Comparison of ENCODE assay signal across 19 cellular contexts in genomic region chr12:112463478-112463877, GRCh38. TPM values are rescaled to one million over a fixed set of nuclear protein-coding genes. Genes with fewer than 3 reads are reported as not detected.
DNase-seq lines count a peak whose midpoint lies in the region; ATAC-seq and TF ChIP-seq lines count a peak whose summit lies in the region.
"Had no signal": no experiment of that assay in that cellular context is flagged by ENCODE, and none has a peak within 500 bp of the region (broad histone marks: within the 10 kb centered on the region; RNA-seq: fewer than 3 reads in every experiment).

No MANE protein-coding gene starts in this region.

- intact Hi-C loops in PC-3 (cut with micrococcal nuclease): no loop called here

- in situ Hi-C loops in GM13977 (cut with MboI; ENCODE audit: low pct_unique_long_range_greater_than_20kb, low sequenced_read_pairs, unreplicated experiment): no loop called here

- peaks cover 28% of the 10 kb centered on the region for H3K4me1 Mint-ChIP-seq in central memory CD8-positive, alpha-beta T cell

- H3K4me3 Mint-ChIP-seq in central memory CD8-positive, alpha-beta T cell: no peak overlapping the region
- H3K4me3 Mint-ChIP-seq: endodermal cell, GM23338, type B pancreatic cell had no signal

- CTCF ChIA-PET in PC-3 (lab: Charles Lee): no interaction called here

- no peak overlapping the region for H3K4me3 ChIP-seq in PC-3 (ENCODE audit: low read length)
- H3K4me3 ChIP-seq: GM23338 had no signal

- ATAC-seq in GM19463 (IDR thresholded peaks at IDR 0.05; ENCODE audit: unreplicated experiment) (peak; percentile 44), PC-3 (no peak), GM19397 (IDR thresholded peaks at IDR 0.05; ENCODE audit: unreplicated experiment) (no peak)
- ATAC-seq in central memory CD8-positive, alpha-beta T cell (replicated peaks; ENCODE audit: extremely low read depth, poor library complexity, severe bottlenecking): no peak
- ATAC-seq: activated CD4-positive, CD25-positive, alpha-beta regulatory T cell treated with anti-CD3 and anti-CD28 coated beads, Interleukin-2, amount 50 U/mL, for 24 hours; GM23338 had no signal

- H3K9me3 ChIP-seq in PC-3 (ENCODE audit: low read length): no peaks in the 10 kb centered on the region

- no peak overlapping the region for H3K4me2 ChIP-seq in PC-3 (ENCODE audit: low read length)
- H3K4me2 ChIP-seq: GM23338 had no signal

- H3K36me3 ChIP-seq in PC-3 (ENCODE audit: low read depth, low read length): peaks cover 16% of the 10 kb centered on the region

- no peaks in the 10 kb centered on the region for H3K79me2 ChIP-seq in PC-3 (ENCODE audit: low read length)

- H3K27ac ChIP-seq in PC-3 (ENCODE audit: low read length): no peak overlapping the region

- POLR2A ChIA-PET in PC-3 (lab: Charles Lee; ENCODE audit: unreplicated experiment): interaction anchor here (0.5 kb wide), 1 partner anchor 391 kb away, joined by 4 read pairs; no protein-coding TSS in a partner anchor

- no peaks in the 10 kb centered on the region for H3K9me2 ChIP-seq in PC-3 (replicated peaks; ENCODE audit: low read length)

- H3K36me3 Mint-ChIP-seq in central memory CD8-positive, alpha-beta T cell (ENCODE audit: insufficient read depth): peaks cover 18% of the 10 kb centered on the region

- no peak for TF ChIP-seq CTCF in GM13977 (IDR thresholded peaks at IDR 0.05; ENCODE audit: extremely low read depth, insufficient read depth, missing control alignments)
- no peak for TF ChIP-seq CTCF in PC-3 (conservative IDR thresholded peaks at IDR 0.05; ENCODE audit: low read depth, low read length)

- no peaks in the 10 kb centered on the region for H3K4me1 ChIP-seq in PC-3 (ENCODE audit: insufficient read depth, low read length)

- no peak overlapping the region for H2AFZ ChIP-seq in PC-3 (ENCODE audit: low read length)
- H2AFZ ChIP-seq: GM23338 had no signal

- no peaks in the 10 kb centered on the region for H3K9me3 Mint-ChIP-seq in central memory CD8-positive, alpha-beta T cell
- H3K9me3 Mint-ChIP-seq: endodermal cell, GM23338, type B pancreatic cell had no signal

- DNase-seq in GM13977 (ENCODE audit: low spot score) (peak; percentile 29), NAMALWA (ENCODE audit: low spot score) (peak; percentile 9), PC-3 (no peak), T-helper 9 cell (no peak), pons (ENCODE audit: low spot score) (no peak)
- DNase-seq in central memory CD8-positive, alpha-beta T cell (ENCODE audit: low spot score in 2 of 2): no peak
- DNase-seq: activated gamma-delta T cell treated with Interleukin-2 at 50 U/mL for 16 hours; aorta; Calu3; endodermal cell; Karpas-422; NCI-H146; NCI-H446; stimulated activated naive CD4-positive, alpha-beta T cell had no signal

- H3K9ac ChIP-seq in PC-3 (ENCODE audit: low read length): no peak overlapping the region

- no peaks in the 10 kb centered on the region for H3K27me3 Mint-ChIP-seq in central memory CD8-positive, alpha-beta T cell
- H3K27me3 Mint-ChIP-seq: type B pancreatic cell had no signal

- H4K20me1 ChIP-seq in PC-3 (ENCODE audit: low read length): no peaks in the 10 kb centered on the region

- no peaks in the 10 kb centered on the region for H3K27me3 ChIP-seq in PC-3 (ENCODE audit: low read length)

- H3F3A ChIP-seq in PC-3 (ENCODE audit: low read length, unreplicated experiment): no peaks in the 10 kb centered on the region

- BruUV-seq in PC-3 (replicated peaks; lab: Mats Ljungman, UMichigan): no TSS peak

- peak overlapping the region; percentile 35 for H3K27ac Mint-ChIP-seq in central memory CD8-positive, alpha-beta T cell (ENCODE audit: low read depth)
- H3K27ac Mint-ChIP-seq: endodermal cell, GM23338, type B pancreatic cell had no signal

RNA-seq across cellular contexts. Expression of gene PTPN11, which starts 44.7 kb away (rescaled TPM):
- 121 and 137 TPM in 2 replicates for total RNA-seq in PC-3 (2014; rRNA removed)

RNA-seq across cellular contexts. Expression of gene RPL6, which starts 54.1 kb away (rescaled TPM):
- 1,342 and 1,509 TPM in 2 replicates for total RNA-seq in PC-3 (2014; rRNA removed)

Comparison
In these comparisons a context has a peak if more than half of its experiments do, and no peak if none do; other contexts are left out.
1. DNase-seq: peak in GM13977 (single experiment) and NAMALWA (single experiment); none in central memory CD8-positive, alpha-beta T cell (0 of 2), PC-3 (single experiment), T-helper 9 cell (single experiment) and pons (single experiment).